1 cellular context compared by ENCODE assay signal in genomic region chr2:112584134-112584890, GRCh38.
TF ChIP-seq lines count a peak whose summit lies in the region.

CHCHD5 (plus strand) TSS chr2:112584609; CDS start chr2:112584648, 39 bp downstream.

TF ChIP-seq in GM12878, 131 proteins besides CTCF, POLR2A, EP300 and RAD21 (continued from another document and continues in another):
- TF ChIP-seq HSF1 (IDR thresholded peaks at IDR 0.05; ENCODE audit: low read depth, low read length) (no peak), ZNF217 (IDR thresholded peaks at IDR 0.05) (no peak), PRDM15 (CRISPR knock-in tag; IDR thresholded peaks at IDR 0.05) (no peak), SMAD5 (IDR thresholded peaks at IDR 0.05; ENCODE audit: low read depth) (peak; percentile 62; the same call in 1 of the 2 replicates), ZNF207 (IDR thresholded peaks at IDR 0.05; ENCODE audit: borderline replicate concordance) (no peak), ZBTB33 (IDR thresholded peaks at IDR 0.05) (no peak), PML (IDR thresholded peaks at IDR 0.05; ENCODE audit: low read length) (0 out of 2 replicates have a peak, but pooled peaks have one; percentile 85), MYB (IDR thresholded peaks at IDR 0.05; ENCODE audit: borderline replicate concordance, low read depth, low read length) (no peak), CBFB (IDR thresholded peaks at IDR 0.05; ENCODE audit: low read depth) (peak; percentile 42; the same call in 1 of the 2 replicates), STAT1 (conservative IDR thresholded peaks at IDR 0.05) (peak; percentile 47; the same call in 1 of the 2 replicates), NFXL1 (IDR thresholded peaks at IDR 0.05; ENCODE audit: borderline replicate concordance) (no peak), LARP7 (IDR thresholded peaks at IDR 0.05) (peak; percentile 58), DPF2 (IDR thresholded peaks at IDR 0.05) (no peak), PAX5 (IDR thresholded peaks at IDR 0.05; ENCODE audit: borderline replicate concordance, low read depth, low read length) (0 out of 2 replicates have a peak, but pooled peaks have one; percentile 6), CBX3 (IDR thresholded peaks at IDR 0.05; ENCODE audit: borderline replicate concordance, low read depth) (no peak), FOS (IDR thresholded peaks at IDR 0.05; ENCODE audit: borderline replicate concordance, extremely low read depth, insufficient read length) (no peak), ZBTB40 (IDR thresholded peaks at IDR 0.05; ENCODE audit: borderline replicate concordance) (peak; percentile 95), HDAC2 (IDR thresholded peaks at IDR 0.05) (no peak), PKNOX1 (IDR thresholded peaks at IDR 0.05) (peak; percentile 57), NR2C2 (IDR thresholded peaks at IDR 0.05; ENCODE audit: borderline replicate concordance, control insufficient read depth, insufficient read length, low read depth) (no peak), SMC3 (IDR thresholded peaks at IDR 0.05; ENCODE audit: borderline replicate concordance, low read length) (no peak), STAT3 (IDR thresholded peaks at IDR 0.05; ENCODE audit: low read depth, low read length) (no peak), CHD4 (IDR thresholded peaks at IDR 0.05) (no peak), FOXK2 (IDR thresholded peaks at IDR 0.05) (0 out of 2 replicates have a peak, but pooled peaks have one; percentile 14), IRF3 (IDR thresholded peaks at IDR 0.05) (no peak), BCL11A (IDR thresholded peaks at IDR 0.05; ENCODE audit: low read depth, low read length) (no peak), BRCA1 (IDR thresholded peaks at IDR 0.05; ENCODE audit: low read depth, low read length) (no peak), YBX1 (IDR thresholded peaks at IDR 0.05) (no peak), YY1 (IDR thresholded peaks at IDR 0.05; ENCODE audit: low read depth, low read length) (peak; percentile 99), ASH2L (IDR thresholded peaks at IDR 0.05; ENCODE audit: borderline replicate concordance, low read depth) (0 out of 2 replicates have a peak, but pooled peaks have one; percentile 45), GABPA (IDR thresholded peaks at IDR 0.05; ENCODE audit: low read depth) (peak; percentile 97), POU2F2 (IDR thresholded peaks at IDR 0.05; ENCODE audit: borderline replicate concordance, low read depth, low read length) (peak; percentile 80; the same call in 2 of the 3 replicates), BCL3 (IDR thresholded peaks at IDR 0.05; ENCODE audit: borderline replicate concordance, insufficient read depth, low read depth, low read length, poor library complexity, severe bottlenecking) (no peak)
- TF ChIP-seq, protein P1, sequence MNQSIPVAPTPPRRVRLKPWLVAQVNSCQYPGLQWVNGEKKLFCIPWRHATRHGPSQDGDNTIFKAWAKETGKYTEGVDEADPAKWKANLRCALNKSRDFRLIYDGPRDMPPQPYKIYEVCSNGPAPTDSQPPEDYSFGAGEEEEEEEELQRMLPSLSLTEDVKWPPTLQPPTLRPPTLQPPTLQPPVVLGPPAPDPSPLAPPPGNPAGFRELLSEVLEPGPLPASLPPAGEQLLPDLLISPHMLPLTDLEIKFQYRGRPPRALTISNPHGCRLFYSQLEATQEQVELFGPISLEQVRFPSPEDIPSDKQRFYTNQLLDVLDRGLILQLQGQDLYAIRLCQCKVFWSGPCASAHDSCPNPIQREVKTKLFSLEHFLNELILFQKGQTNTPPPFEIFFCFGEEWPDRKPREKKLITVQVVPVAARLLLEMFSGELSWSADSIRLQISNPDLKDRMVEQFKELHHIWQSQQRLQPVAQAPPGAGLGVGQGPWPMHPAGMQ (IDR thresholded peaks at IDR 0.05; ENCODE audit: borderline replicate concordance), result no peak
- TF ChIP-seq, protein P2, sequence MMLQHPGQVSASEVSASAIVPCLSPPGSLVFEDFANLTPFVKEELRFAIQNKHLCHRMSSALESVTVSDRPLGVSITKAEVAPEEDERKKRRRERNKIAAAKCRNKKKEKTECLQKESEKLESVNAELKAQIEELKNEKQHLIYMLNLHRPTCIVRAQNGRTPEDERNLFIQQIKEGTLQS (IDR thresholded peaks at IDR 0.05; ENCODE audit: borderline replicate concordance, extremely low read depth, low read depth, low read length), result no peak
- TF ChIP-seq, protein P3, sequence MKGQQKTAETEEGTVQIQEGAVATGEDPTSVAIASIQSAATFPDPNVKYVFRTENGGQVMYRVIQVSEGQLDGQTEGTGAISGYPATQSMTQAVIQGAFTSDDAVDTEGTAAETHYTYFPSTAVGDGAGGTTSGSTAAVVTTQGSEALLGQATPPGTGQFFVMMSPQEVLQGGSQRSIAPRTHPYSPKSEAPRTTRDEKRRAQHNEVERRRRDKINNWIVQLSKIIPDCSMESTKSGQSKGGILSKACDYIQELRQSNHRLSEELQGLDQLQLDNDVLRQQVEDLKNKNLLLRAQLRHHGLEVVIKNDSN (IDR thresholded peaks at IDR 0.05; ENCODE audit: borderline replicate concordance, extremely low read length, insufficient read depth, low read depth, low read length), result no peak
- TF ChIP-seq, protein P4, sequence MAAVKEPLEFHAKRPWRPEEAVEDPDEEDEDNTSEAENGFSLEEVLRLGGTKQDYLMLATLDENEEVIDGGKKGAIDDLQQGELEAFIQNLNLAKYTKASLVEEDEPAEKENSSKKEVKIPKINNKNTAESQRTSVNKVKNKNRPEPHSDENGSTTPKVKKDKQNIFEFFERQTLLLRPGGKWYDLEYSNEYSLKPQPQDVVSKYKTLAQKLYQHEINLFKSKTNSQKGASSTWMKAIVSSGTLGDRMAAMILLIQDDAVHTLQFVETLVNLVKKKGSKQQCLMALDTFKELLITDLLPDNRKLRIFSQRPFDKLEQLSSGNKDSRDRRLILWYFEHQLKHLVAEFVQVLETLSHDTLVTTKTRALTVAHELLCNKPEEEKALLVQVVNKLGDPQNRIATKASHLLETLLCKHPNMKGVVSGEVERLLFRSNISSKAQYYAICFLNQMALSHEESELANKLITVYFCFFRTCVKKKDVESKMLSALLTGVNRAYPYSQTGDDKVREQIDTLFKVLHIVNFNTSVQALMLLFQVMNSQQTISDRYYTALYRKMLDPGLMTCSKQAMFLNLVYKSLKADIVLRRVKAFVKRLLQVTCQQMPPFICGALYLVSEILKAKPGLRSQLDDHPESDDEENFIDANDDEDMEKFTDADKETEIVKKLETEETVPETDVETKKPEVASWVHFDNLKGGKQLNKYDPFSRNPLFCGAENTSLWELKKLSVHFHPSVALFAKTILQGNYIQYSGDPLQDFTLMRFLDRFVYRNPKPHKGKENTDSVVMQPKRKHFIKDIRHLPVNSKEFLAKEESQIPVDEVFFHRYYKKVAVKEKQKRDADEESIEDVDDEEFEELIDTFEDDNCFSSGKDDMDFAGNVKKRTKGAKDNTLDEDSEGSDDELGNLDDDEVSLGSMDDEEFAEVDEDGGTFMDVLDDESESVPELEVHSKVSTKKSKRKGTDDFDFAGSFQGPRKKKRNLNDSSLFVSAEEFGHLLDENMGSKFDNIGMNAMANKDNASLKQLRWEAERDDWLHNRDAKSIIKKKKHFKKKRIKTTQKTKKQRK (IDR thresholded peaks at IDR 0.05; ENCODE audit: low read depth, low read length), result no peak
